ENCODE assay signal across 19 cellular contexts in genomic region chr15:79953951-79954444, GRCh38. TPM values are rescaled to one million over a fixed set of nuclear protein-coding genes. Genes with fewer than 3 reads are reported as not detected.
DNase-seq lines count a peak whose midpoint lies in the region; ATAC-seq and TF ChIP-seq lines count a peak whose summit lies in the region.
"Had no signal": no experiment of that assay in that cellular context is flagged by ENCODE, and none has a peak within 500 bp of the region (broad histone marks: within the 10 kb centered on the region; RNA-seq: fewer than 3 reads in every experiment).

No MANE protein-coding gene starts in this region.

- no peak overlapping the region for H3K4me3 Mint-ChIP-seq in activated naive CD4-positive, alpha-beta T cell treated with anti-CD3 and anti-CD28 coated beads, Interleukin-2, amount 50 U/mL, for 24 hours
- H3K4me3 Mint-ChIP-seq: activated T-cell treated with anti-CD3 and anti-CD28 coated beads, Interleukin-2, amount 50 U/mL, for 72 hours had no signal

- no peak for TF ChIP-seq CTCF in upper lobe of right lung (IDR thresholded peaks at IDR 0.05)

- H3K9me3 ChIP-seq in upper lobe of right lung: no peaks in the 10 kb centered on the region
- H3K9me3 ChIP-seq: A549 had no signal

- peak overlapping the region; percentile 66 for H3K27ac Mint-ChIP-seq in activated naive CD4-positive, alpha-beta T cell treated with anti-CD3 and anti-CD28 coated beads, Interleukin-2, amount 50 U/mL, for 24 hours
- no peak overlapping the region for H3K27ac Mint-ChIP-seq in activated naive CD4-positive, alpha-beta T cell treated with anti-CD3 and anti-CD28 coated beads, Interleukin-2, amount 50 U/mL, for 72 hours

- peak overlapping the region; percentile 48 for H3K27ac ChIP-seq in upper lobe of right lung

- peaks cover 30% of the 10 kb centered on the region for H3K4me1 Mint-ChIP-seq in activated naive CD4-positive, alpha-beta T cell treated with anti-CD3 and anti-CD28 coated beads, Interleukin-2, amount 50 U/mL, for 24 hours

- intact Hi-C loops in upper lobe of right lung (cut with DNase I): no loop called here

- no peak for ATAC-seq in activated naive CD4-positive, alpha-beta T cell treated with anti-CD3 and anti-CD28 coated beads, Interleukin-2, amount 50 U/mL, for 72 hours
- peak; percentile 71 for ATAC-seq in upper lobe of right lung
- no peak for ATAC-seq in GM19395 (IDR thresholded peaks at IDR 0.05; ENCODE audit: unreplicated experiment)
- ATAC-seq: A549; activated T-cell treated with anti-CD3 and anti-CD28 coated beads, Interleukin-2, amount 50 U/mL, for 72 hours; left colon had no signal

- no peak for DNase-seq in activated naive CD4-positive, alpha-beta T cell treated with anti-CD3 and anti-CD28 coated beads, Interleukin-2, amount 50 U/mL, for 72 hours (ENCODE audit: low spot score in 2 of 2)
- DNase-seq in NOMO-1 treated with dmso at 0.1 percent for 144 hours (lab: John Stamatoyannopoulos, UW; ENCODE audit: unreplicated experiment) (peak; percentile 74), fibroblast of peridontal ligament (ENCODE audit: extremely low read depth) (peak; percentile 33), upper lobe of right lung (no peak), GM19240 (ENCODE audit: insufficient read length, low spot score) (no peak), NCI-H1417 treated with DMSO at 0.1 percent for 48 hours (lab: John Stamatoyannopoulos, UW) (no peak)
- DNase-seq: activated CD4-positive, alpha-beta T cell treated with anti-CD3 and anti-CD28 coated beads for 48 hours; activated T-cell treated with anti-CD3 and anti-CD28 coated beads, Interleukin-2, amount 50 U/mL, for 72 hours; erythroblast; hippocampal formation; left colon; MM.1S; NCI-H2107; NCI-H82; T1000 had no signal

- H3K36me3 Mint-ChIP-seq in activated naive CD4-positive, alpha-beta T cell treated with anti-CD3 and anti-CD28 coated beads, Interleukin-2, amount 50 U/mL, for 24 hours: peaks cover 2% of the 10 kb centered on the region
- H3K36me3 Mint-ChIP-seq in activated naive CD4-positive, alpha-beta T cell treated with anti-CD3 and anti-CD28 coated beads, Interleukin-2, amount 50 U/mL, for 72 hours: no peaks in the 10 kb centered on the region

- no peaks in the 10 kb centered on the region for H3K27me3 ChIP-seq in upper lobe of right lung

- no peaks in the 10 kb centered on the region for H3K36me3 ChIP-seq in upper lobe of right lung

- peaks cover 12% of the 10 kb centered on the region for H3K4me1 ChIP-seq in upper lobe of right lung

- no peaks in the 10 kb centered on the region for H3K9me3 Mint-ChIP-seq in activated naive CD4-positive, alpha-beta T cell treated with anti-CD3 and anti-CD28 coated beads, Interleukin-2, amount 50 U/mL, for 24 hours
- no peaks in the 10 kb centered on the region for H3K9me3 Mint-ChIP-seq in activated naive CD4-positive, alpha-beta T cell treated with anti-CD3 and anti-CD28 coated beads, Interleukin-2, amount 50 U/mL, for 72 hours
- H3K9me3 Mint-ChIP-seq: activated T-cell treated with anti-CD3 and anti-CD28 coated beads, Interleukin-2, amount 50 U/mL, for 72 hours had no signal

- no peak overlapping the region for H3K4me3 ChIP-seq in upper lobe of right lung
- H3K4me3 ChIP-seq: A549 had no signal

- no peaks in the 10 kb centered on the region for H3K27me3 Mint-ChIP-seq in activated naive CD4-positive, alpha-beta T cell treated with anti-CD3 and anti-CD28 coated beads, Interleukin-2, amount 50 U/mL, for 24 hours

RNA-seq across cellular contexts. Expression of gene BCL2A1, which starts 17.0 kb away (rescaled TPM):
- total RNA-seq in activated naive CD4-positive, alpha-beta T cell treated with anti-CD3 and anti-CD28 coated beads, Interleukin-2, amount 50 U/mL, for 72 hours: 10 to 100 TPM; 50.4 to 79.8 TPM
- 91.1 TPM for total RNA-seq in upper lobe of right lung
- total RNA-seq: astrocyte had no signal

RNA-seq across cellular contexts. Expression of gene MTHFS, which starts 57.2 kb away (rescaled TPM):
- 10 to 100 TPM; 23.4 to 40.9 TPM for total RNA-seq in activated naive CD4-positive, alpha-beta T cell treated with anti-CD3 and anti-CD28 coated beads, Interleukin-2, amount 50 U/mL, for 72 hours
- total RNA-seq in upper lobe of right lung: 40.4 TPM

Comparison
In these comparisons a context has a peak if more than half of its experiments do, and no peak if none do; other contexts are left out.
1. DNase-seq: peak in NOMO-1 treated with dmso at 0.1 percent for 144 hours (single experiment) and fibroblast of peridontal ligament (single experiment); none in activated naive CD4-positive, alpha-beta T cell treated with anti-CD3 and anti-CD28 coated beads, Interleukin-2, amount 50 U/mL, for 72 hours (0 of 2), upper lobe of right lung (single experiment), GM19240 (single experiment) and NCI-H1417 treated with DMSO at 0.1 percent for 48 hours (single experiment).